In genomic region chr1:112818990-112819689, GRCh38 we compare ENCODE assay signal across 2 cellular contexts.
TF ChIP-seq lines count a peak whose summit lies in the region.

No MANE protein-coding gene starts in this region.

TF ChIP-seq in K562, 482 proteins besides CTCF, POLR2A, EP300 and RAD21 (continued from another document and continues in another):
- TF ChIP-seq TBP (optimal IDR thresholded peaks at IDR 0.05; ENCODE audit: low read depth, low read length) (no peak), NFIX (CRISPR knock-in tag; IDR thresholded peaks at IDR 0.05; ENCODE audit: low read depth) (no peak), KLF16 (IDR thresholded peaks at IDR 0.05) (peak; percentile 80; the same call in 1 of the 2 replicates), ZNF354B (CRISPR knock-in tag; IDR thresholded peaks at IDR 0.05) (no peak), ZNF445 (CRISPR knock-in tag; IDR thresholded peaks at IDR 0.05; ENCODE audit: low read depth) (no peak), HDAC1 (IDR thresholded peaks at IDR 0.05) (peak in 1 of 2 experiments; percentile 39; a peak in 2 of 4 replicates), MBD1 (CRISPR knock-in tag; IDR thresholded peaks at IDR 0.05) (no peak), PBX2 (CRISPR knock-in tag; IDR thresholded peaks at IDR 0.05; ENCODE audit: low read depth) (no peak), PBX2 (tag; conservative IDR thresholded peaks at IDR 0.05; ENCODE audit: low read depth) (peak; percentile 86), BRD9 (IDR thresholded peaks at IDR 0.05; ENCODE audit: low read depth, partially characterized antibody) (peak; percentile 15), MXD1 (CRISPR knock-in tag; IDR thresholded peaks at IDR 0.05; ENCODE audit: borderline replicate concordance, poor library complexity, severe bottlenecking) (no peak), PHF8 (IDR thresholded peaks at IDR 0.05; ENCODE audit: borderline replicate concordance, low read length) (peak; percentile 23; the same call in 1 of the 2 replicates), KAT7 (CRISPR knock-in tag; IDR thresholded peaks at IDR 0.05; ENCODE audit: borderline replicate concordance) (peak; percentile 80; the same call in 1 of the 2 replicates), MCM7 (IDR thresholded peaks at IDR 0.05) (no peak), JUN (IDR thresholded peaks at IDR 0.05; ENCODE audit: borderline replicate concordance, low read depth, low read length) (peak; percentile 96), JUN (CRISPR knock-in tag; IDR thresholded peaks at IDR 0.05; ENCODE audit: borderline replicate concordance) (peak; percentile 88; the same call in 1 of the 2 replicates), SOX6 (IDR thresholded peaks at IDR 0.05) (peak; percentile 95)
- TF ChIP-seq, protein P1, sequence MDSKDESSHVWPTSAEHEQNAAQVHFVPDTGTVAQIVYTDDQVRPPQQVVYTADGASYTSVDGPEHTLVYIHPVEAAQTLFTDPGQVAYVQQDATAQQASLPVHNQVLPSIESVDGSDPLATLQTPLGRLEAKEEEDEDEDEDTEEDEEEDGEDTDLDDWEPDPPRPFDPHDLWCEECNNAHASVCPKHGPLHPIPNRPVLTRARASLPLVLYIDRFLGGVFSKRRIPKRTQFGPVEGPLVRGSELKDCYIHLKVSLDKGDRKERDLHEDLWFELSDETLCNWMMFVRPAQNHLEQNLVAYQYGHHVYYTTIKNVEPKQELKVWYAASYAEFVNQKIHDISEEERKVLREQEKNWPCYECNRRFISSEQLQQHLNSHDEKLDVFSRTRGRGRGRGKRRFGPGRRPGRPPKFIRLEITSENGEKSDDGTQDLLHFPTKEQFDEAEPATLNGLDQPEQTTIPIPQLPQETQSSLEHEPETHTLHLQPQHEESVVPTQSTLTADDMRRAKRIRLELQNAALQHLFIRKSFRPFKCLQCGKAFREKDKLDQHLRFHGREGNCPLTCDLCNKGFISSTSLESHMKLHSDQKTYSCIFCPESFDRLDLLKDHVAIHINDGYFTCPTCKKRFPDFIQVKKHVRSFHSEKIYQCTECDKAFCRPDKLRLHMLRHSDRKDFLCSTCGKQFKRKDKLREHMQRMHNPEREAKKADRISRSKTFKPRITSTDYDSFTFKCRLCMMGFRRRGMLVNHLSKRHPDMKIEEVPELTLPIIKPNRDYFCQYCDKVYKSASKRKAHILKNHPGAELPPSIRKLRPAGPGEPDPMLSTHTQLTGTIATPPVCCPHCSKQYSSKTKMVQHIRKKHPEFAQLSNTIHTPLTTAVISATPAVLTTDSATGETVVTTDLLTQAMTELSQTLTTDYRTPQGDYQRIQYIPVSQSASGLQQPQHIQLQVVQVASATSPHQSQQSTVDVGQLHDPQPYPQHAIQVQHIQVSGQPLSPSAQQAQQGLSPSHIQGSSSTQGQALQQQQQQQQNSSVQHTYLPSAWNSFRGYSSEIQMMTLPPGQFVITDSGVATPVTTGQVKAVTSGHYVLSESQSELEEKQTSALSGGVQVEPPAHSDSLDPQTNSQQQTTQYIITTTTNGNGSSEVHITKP (IDR thresholded peaks at IDR 0.05; ENCODE audit: partially characterized antibody), result peak; percentile 66
- TF ChIP-seq, protein P2, sequence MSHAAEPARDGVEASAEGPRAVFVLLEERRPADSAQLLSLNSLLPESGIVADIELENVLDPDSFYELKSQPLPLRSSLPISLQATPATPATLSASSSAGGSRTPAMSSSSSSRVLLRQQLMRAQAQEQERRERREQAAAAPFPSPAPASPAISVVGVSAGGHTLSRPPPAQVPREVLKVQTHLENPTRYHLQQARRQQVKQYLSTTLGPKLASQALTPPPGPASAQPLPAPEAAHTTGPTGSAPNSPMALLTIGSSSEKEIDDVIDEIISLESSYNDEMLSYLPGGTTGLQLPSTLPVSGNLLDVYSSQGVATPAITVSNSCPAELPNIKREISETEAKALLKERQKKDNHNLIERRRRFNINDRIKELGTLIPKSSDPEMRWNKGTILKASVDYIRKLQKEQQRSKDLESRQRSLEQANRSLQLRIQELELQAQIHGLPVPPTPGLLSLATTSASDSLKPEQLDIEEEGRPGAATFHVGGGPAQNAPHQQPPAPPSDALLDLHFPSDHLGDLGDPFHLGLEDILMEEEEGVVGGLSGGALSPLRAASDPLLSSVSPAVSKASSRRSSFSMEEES (CRISPR knock-in tag; IDR thresholded peaks at IDR 0.05), result peak; percentile 92

TF ChIP-seq in HepG2, 621 proteins besides CTCF, POLR2A, EP300 and RAD21 (continued from another document):
- TF ChIP-seq, protein P3, sequence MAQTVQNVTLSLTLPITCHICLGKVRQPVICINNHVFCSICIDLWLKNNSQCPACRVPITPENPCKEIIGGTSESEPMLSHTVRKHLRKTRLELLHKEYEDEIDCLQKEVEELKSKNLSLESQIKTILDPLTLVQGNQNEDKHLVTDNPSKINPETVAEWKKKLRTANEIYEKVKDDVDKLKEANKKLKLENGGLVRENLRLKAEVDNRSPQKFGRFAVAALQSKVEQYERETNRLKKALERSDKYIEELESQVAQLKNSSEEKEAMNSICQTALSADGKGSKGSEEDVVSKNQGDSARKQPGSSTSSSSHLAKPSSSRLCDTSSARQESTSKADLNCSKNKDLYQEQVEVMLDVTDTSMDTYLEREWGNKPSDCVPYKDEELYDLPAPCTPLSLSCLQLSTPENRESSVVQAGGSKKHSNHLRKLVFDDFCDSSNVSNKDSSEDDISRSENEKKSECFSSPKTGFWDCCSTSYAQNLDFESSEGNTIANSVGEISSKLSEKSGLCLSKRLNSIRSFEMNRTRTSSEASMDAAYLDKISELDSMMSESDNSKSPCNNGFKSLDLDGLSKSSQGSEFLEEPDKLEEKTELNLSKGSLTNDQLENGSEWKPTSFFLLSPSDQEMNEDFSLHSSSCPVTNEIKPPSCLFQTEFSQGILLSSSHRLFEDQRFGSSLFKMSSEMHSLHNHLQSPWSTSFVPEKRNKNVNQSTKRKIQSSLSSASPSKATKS (CRISPR knock-in tag; IDR thresholded peaks at IDR 0.05), result no peak
- no peak for TF ChIP-seq POGK (CRISPR knock-in tag; conservative IDR thresholded peaks at IDR 0.05)
- no peak for TF ChIP-seq REPIN1 (CRISPR knock-in tag; IDR thresholded peaks at IDR 0.05; ENCODE audit: borderline replicate concordance, low read depth)
- no peak for TF ChIP-seq FOSL1 (CRISPR knock-in tag; IDR thresholded peaks at IDR 0.05; ENCODE audit: borderline replicate concordance)
